In the genomic region with DNA sequence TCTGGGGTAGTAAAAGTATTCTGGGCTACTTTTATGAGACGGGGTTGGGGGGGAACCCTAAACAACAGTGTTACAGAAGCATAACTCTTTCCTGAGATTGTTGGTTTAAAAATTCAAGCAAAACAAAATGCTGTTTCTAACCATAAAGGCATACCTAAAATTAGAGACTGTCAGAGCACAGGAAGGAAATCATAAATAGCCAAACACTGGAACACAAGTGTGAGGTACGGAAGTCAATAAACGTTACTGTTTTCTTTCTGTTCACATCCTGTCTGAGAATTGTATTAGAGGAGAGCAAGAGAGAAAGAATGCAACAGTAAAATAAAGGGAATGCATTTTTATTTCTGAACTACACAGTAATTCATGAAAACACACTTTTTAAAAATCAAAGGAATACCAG, we compare ENCODE assay signal across 1 cellular context.
A peak's percentile ranks its signal among the peaks of the same experiment; 100 is the strongest.
TF ChIP-seq lines count a peak whose summit lies in the region.

No MANE protein-coding gene starts in this region.

TF ChIP-seq in endothelial cell of umbilical vein, 7 proteins besides CTCF, POLR2A, EP300 and RAD21:
- TF ChIP-seq JUN (IDR thresholded peaks at IDR 0.05; ENCODE audit: borderline replicate concordance, insufficient read depth, insufficient read length, low read depth) (peak; percentile 65), MYC (IDR thresholded peaks at IDR 0.05; ENCODE audit: low read depth, low read length) (no peak), EZH2 (IDR thresholded peaks at IDR 0.05; ENCODE audit: borderline replicate concordance, low read depth, low read length, severe bottlenecking) (no peak), POLR2AphosphoS5 (IDR thresholded peaks at IDR 0.05; ENCODE audit: insufficient read depth, low read depth, low read length) (peak; percentile 22)
- TF ChIP-seq, protein P1, sequence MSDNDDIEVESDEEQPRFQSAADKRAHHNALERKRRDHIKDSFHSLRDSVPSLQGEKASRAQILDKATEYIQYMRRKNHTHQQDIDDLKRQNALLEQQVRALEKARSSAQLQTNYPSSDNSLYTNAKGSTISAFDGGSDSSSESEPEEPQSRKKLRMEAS (IDR thresholded peaks at IDR 0.05; ENCODE audit: insufficient read depth, insufficient read length): no peak
